23 cellular contexts compared by ENCODE assay signal in genomic region chr15:59258317-59258716, GRCh38. TPM values are rescaled to one million over a fixed set of nuclear protein-coding genes. Genes with fewer than 3 reads are reported as not detected.
DNase-seq lines count a peak whose midpoint lies in the region; ATAC-seq and TF ChIP-seq lines count a peak whose summit lies in the region.
"Had no signal": no experiment of that assay in that cellular context is flagged by ENCODE, and none has a peak within 500 bp of the region (broad histone marks: within the 10 kb centered on the region; RNA-seq: fewer than 3 reads in every experiment).

No MANE protein-coding gene starts in this region.

- H2BK15ac ChIP-seq in H9 (ENCODE audit: low read depth, low read length), result no peak overlapping the region

- H3K14ac ChIP-seq in H9 (ENCODE audit: insufficient read depth, low read length), result no peak overlapping the region

- H3K4me1 Mint-ChIP-seq in activated CD8-positive, alpha-beta memory T cell treated with anti-CD3 and anti-CD28 coated beads, Interleukin-2, amount 10 ng/mL, durations not matched to agents 7 days and 5 days, result peaks cover 40% of the 10 kb centered on the region
- peaks cover 2 to 6% of the 10 kb centered on the region in 2 experiments; a peak in 3 of 4 replicates for H3K4me1 Mint-ChIP-seq in H9

- H3K27me3 ChIP-seq in PC-9 (ENCODE audit: insufficient read depth, low read depth) (no peaks in the 10 kb centered on the region), dorsolateral prefrontal cortex (no peaks in the 10 kb centered on the region), H9 (ENCODE audit: insufficient read depth, low read length) (no peaks in the 10 kb centered on the region)

- H3T11ph ChIP-seq in H9 (ENCODE audit: low read length), result no peak overlapping the region

- no peak for TF ChIP-seq CTCF in PC-9 (conservative IDR thresholded peaks at IDR 0.05)
- no peak for TF ChIP-seq CTCF in dorsolateral prefrontal cortex (IDR thresholded peaks at IDR 0.05 in 54 of 56, conservative IDR thresholded peaks at IDR 0.05 in 2 of 56; ENCODE audit: low read depth in 1 of 56, partially characterized antibody in 56 of 56)
- no peak for TF ChIP-seq CTCF in H9 (conservative IDR thresholded peaks at IDR 0.05)

- H3K9me2 ChIP-seq in PC-9 (ENCODE audit: insufficient read depth), result no peaks in the 10 kb centered on the region

- no peak overlapping the region for H2AK5ac ChIP-seq in H9 (ENCODE audit: insufficient read length, low read length)

- no peak overlapping the region for H3K4me3 Mint-ChIP-seq in activated CD8-positive, alpha-beta memory T cell treated with anti-CD3 and anti-CD28 coated beads, Interleukin-2, amount 10 ng/mL, durations not matched to agents 7 days and 5 days
- no peak overlapping the region for H3K4me3 Mint-ChIP-seq in H9
- H3K4me3 Mint-ChIP-seq: B cell had no signal

- H3K27ac ChIP-seq in PC-9 (peak overlapping the region; percentile 90), dorsolateral prefrontal cortex (peak overlapping the region in 52 of 59 donors; percentile 28 to 98 (median 92)), substantia nigra (ENCODE audit: low read depth, low read length, poor library complexity, severe bottlenecking) (peak overlapping the region; percentile 88), H9 (ENCODE audit: insufficient read length, low read depth, low read length) (no peak overlapping the region)
- H3K27ac ChIP-seq: C4-2B, RWPE1 had no signal

- WGBS in H9 (ENCODE audit: extremely low coverage, insufficient read length, low lambda C conversion rate), result no CpG with 5 or more reads among the region's 4 CpGs

- H3K18ac ChIP-seq in H9 (ENCODE audit: insufficient read length, low read depth, low read length), result no peak overlapping the region

- no peak overlapping the region for H4K8ac ChIP-seq in H9 (replicated peaks; ENCODE audit: insufficient read length, low read depth, low read length)

- no peak for ATAC-seq in activated CD8-positive, alpha-beta memory T cell treated with anti-CD3 and anti-CD28 coated beads, Interleukin-2, amount 10 ng/mL, durations not matched to agents 7 days and 5 days
- ATAC-seq in HG03571 (IDR thresholded peaks at IDR 0.05; ENCODE audit: unreplicated experiment), result no peak
- ATAC-seq: Panc1 had no signal

- intact Hi-C loops in PC-9 (cut with micrococcal nuclease; ENCODE audit: unreplicated experiment), result no loop called here
- intact Hi-C loops in dorsolateral prefrontal cortex (cut with DNase I), result loop anchor here in 1 of 2 donors (5.0 kb wide), 1 partner anchor 114 kb away; the partner anchor contains the start of gene MYO1E

- H4K91ac ChIP-seq in H9 (ENCODE audit: insufficient read length, low read depth, low read length), result no peak overlapping the region

- POLR2A ChIA-PET in PC-9 (lab: Charles Lee; ENCODE audit: unreplicated experiment), result no interaction called here

- H2AFZ ChIP-seq in PC-9, result no peak overlapping the region
- no peak overlapping the region for H2AFZ ChIP-seq in H9 (ENCODE audit: low read length)

- no peaks in the 10 kb centered on the region for H3K79me1 ChIP-seq in H9 (ENCODE audit: insufficient read depth, low read depth, low read length, poor library complexity, severe bottlenecking)

- peaks cover 13% of the 10 kb centered on the region; the same call in 1 of the 2 replicates for H3K36me3 ChIP-seq in PC-9 (ENCODE audit: low read depth)

- H2BK5ac ChIP-seq in H9 (ENCODE audit: insufficient read length, low read length), result no peak overlapping the region

- peaks cover 55% of the 10 kb centered on the region for H3F3A ChIP-seq in PC-9 (ENCODE audit: insufficient read depth, low read depth)

- no peak overlapping the region for H3K56ac ChIP-seq in H9 (ENCODE audit: insufficient read length, low read depth, low read length)

- no peak overlapping the region for H3K4me3 ChIP-seq in PC-9
- H3K4me3 ChIP-seq in dorsolateral prefrontal cortex, result no peak overlapping the region

- no peak overlapping the region for H3K27ac Mint-ChIP-seq in activated CD8-positive, alpha-beta memory T cell treated with anti-CD3 and anti-CD28 coated beads, Interleukin-2, amount 10 ng/mL, durations not matched to agents 7 days and 5 days
- H3K27ac Mint-ChIP-seq in H9, result no peak overlapping the region
- H3K27ac Mint-ChIP-seq: B cell had no signal

- H3K9me3 Mint-ChIP-seq in activated CD8-positive, alpha-beta memory T cell treated with anti-CD3 and anti-CD28 coated beads, Interleukin-2, amount 10 ng/mL, durations not matched to agents 7 days and 5 days (ENCODE audit: low read depth), result no peaks in the 10 kb centered on the region
- no peaks in the 10 kb centered on the region for H3K9me3 Mint-ChIP-seq in H9

- DNase-seq in Caki2 (ENCODE audit: low read depth) (peak; percentile 54), PC-9 (no peak), dorsolateral prefrontal cortex (no peak), substantia nigra (lab: John Stamatoyannopoulos, UW) (no peak), H9 (no peak)
- DNase-seq in activated CD8-positive, alpha-beta memory T cell treated with anti-CD3 and anti-CD28 coated beads, Interleukin-2, amount 10 ng/mL, durations not matched to agents 7 days and 5 days, result no peak
- DNase-seq: GOT3; HCEC 1CT; NCI-H1092 treated with DMSO at 0.1 percent for 48 hours; NCI-H1436; NCI-H187; NCI-H2081 treated with DMSO at 0.1 percent for 48 hours; NCI-H2171; NCI-H345; NCI-H510A treated with DMSO at 0.1 percent for 48 hours; NK-92 treated with Interleukin-12 subunit alpha and Interleukin-12 subunit beta, amount 100 ng/mL, for 24 hours; SHP77 treated with DMSO at 0.1 percent for 48 hours; T-helper 1 cell had no signal

- no peak overlapping the region for H2BK20ac ChIP-seq in H9 (ENCODE audit: low read depth, low read length, poor library complexity, severe bottlenecking)

- no peak overlapping the region for H3K4ac ChIP-seq in H9 (ENCODE audit: low read depth, low read length)

- no peaks in the 10 kb centered on the region for H3K23me2 ChIP-seq in H9 (ENCODE audit: insufficient read length, low read depth, low read length, poor library complexity, severe bottlenecking)

- H3K4me2 ChIP-seq in PC-9 (peak overlapping the region; percentile 16; the same call in 1 of the 2 replicates), H9 (ENCODE audit: insufficient read depth, insufficient read length, low read length) (no peak overlapping the region)

- H3K9ac ChIP-seq in H9 (ENCODE audit: extremely low read depth, insufficient read length, low read length), result no peak overlapping the region

- peaks cover 20% of the 10 kb centered on the region for H3K36me3 Mint-ChIP-seq in activated CD8-positive, alpha-beta memory T cell treated with anti-CD3 and anti-CD28 coated beads, Interleukin-2, amount 10 ng/mL, durations not matched to agents 7 days and 5 days
- H3K36me3 Mint-ChIP-seq in H9 (ENCODE audit: insufficient read depth in 1 of 3, low read depth in 3 of 3), result peaks cover 0 to 39% (median 21%) of the 10 kb centered on the region in 3 experiments; a peak in 5 of 7 replicates

- no TSS peak for BruUV-seq in PC-9 (replicated peaks; lab: Mats Ljungman, UMichigan)

- H3K27me3 Mint-ChIP-seq in activated CD8-positive, alpha-beta memory T cell treated with anti-CD3 and anti-CD28 coated beads, Interleukin-2, amount 10 ng/mL, durations not matched to agents 7 days and 5 days, result peaks cover 7% of the 10 kb centered on the region
- H3K27me3 Mint-ChIP-seq in H9 (ENCODE audit: low read depth), result no peaks in the 10 kb centered on the region
- H3K27me3 Mint-ChIP-seq: B cell had no signal

- H3K9me3 ChIP-seq in PC-9 (ENCODE audit: insufficient read depth, low read depth), result no peaks in the 10 kb centered on the region
- H3K9me3 ChIP-seq in H9 (ENCODE audit: control insufficient read depth, low read depth, low read length), result no peaks in the 10 kb centered on the region

- H4K20me1 ChIP-seq in PC-9 (ENCODE audit: insufficient read depth) (no peaks in the 10 kb centered on the region), H9 (ENCODE audit: control insufficient read depth, insufficient read depth, insufficient read length) (no peaks in the 10 kb centered on the region)

- no peak overlapping the region for H2BK12ac ChIP-seq in H9 (ENCODE audit: insufficient read length, low read depth, low read length)

- H3K79me2 ChIP-seq in PC-9 (ENCODE audit: low read depth) (peaks cover 32% of the 10 kb centered on the region), H9 (ENCODE audit: insufficient read depth, low read length) (no peaks in the 10 kb centered on the region)

- no peak overlapping the region for H2BK120ac ChIP-seq in H9 (ENCODE audit: low read depth, low read length, poor library complexity, severe bottlenecking)

- H3K4me1 ChIP-seq in PC-9 (replicated peaks; ENCODE audit: insufficient read depth) (peaks cover 54% of the 10 kb centered on the region), H9 (ENCODE audit: insufficient read depth, low read length) (no peaks in the 10 kb centered on the region)

- in situ Hi-C loops in Caki2 (cut with HindIII; ENCODE audit: low pct_unique_long_range_greater_than_20kb, low sequenced_read_pairs), result no loop called here

- CTCF ChIA-PET in PC-9 (lab: Charles Lee), result interaction anchor here (0.7 kb wide), 1 partner anchor 1752 kb away, joined by 4 read pairs; no protein-coding TSS in a partner anchor
- CTCF ChIA-PET in activated CD8-positive, alpha-beta memory T cell treated with anti-CD3 and anti-CD28 coated beads, Interleukin-2, amount 10 ng/mL, durations not matched to agents 7 days and 5 days (lab: Charles Lee), result interaction anchor here (0.7 kb wide), 1 partner anchor 11 kb away, joined by 3 read pairs; no protein-coding TSS in a partner anchor

- no peak overlapping the region for H4K5ac ChIP-seq in H9 (ENCODE audit: insufficient read length, low read depth, low read length)

- H3K23ac ChIP-seq in H9 (ENCODE audit: insufficient read length, low read depth, low read length), result no peak overlapping the region

RNA-seq across cellular contexts. Expression of gene LDHAL6B, which starts 51.7 kb away (rescaled TPM):
- not detected in 2 replicates for total RNA-seq in Caki2 (2014; rRNA removed; shearing (Covaris generic); ENCODE audit: low replicate concordance)
- total RNA-seq in PC-9 (2021) (not detected in 2 replicates), dorsolateral prefrontal cortex (not detected), H9 (2021) (not detected in 2 replicates)
- not detected for total RNA-seq in activated CD8-positive, alpha-beta memory T cell treated with anti-CD3 and anti-CD28 coated beads, Interleukin-2, amount 10 ng/mL, durations not matched to agents 7 days and 5 days
- total RNA-seq: B cell had no signal
